Comparison of ENCODE assay signal across 28 cellular contexts in the genomic region with DNA sequence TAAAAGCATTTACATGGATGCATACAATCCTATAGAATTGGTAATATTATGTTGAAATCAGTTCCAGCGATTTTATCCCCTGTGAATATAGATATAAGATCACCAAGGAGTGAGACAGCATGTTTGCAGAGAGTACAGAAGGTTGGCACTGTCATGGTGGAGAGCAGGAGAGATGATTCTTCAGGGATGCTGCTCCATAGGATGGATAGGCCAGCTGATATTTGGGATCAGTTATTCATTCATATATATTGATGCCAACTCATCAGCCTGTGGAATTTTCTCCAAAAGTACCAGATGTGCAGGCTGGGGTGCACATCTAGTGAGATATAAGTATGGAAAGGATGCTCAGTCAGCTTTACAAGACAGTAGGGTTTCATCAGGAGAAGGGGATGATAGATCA.
"Had no signal": no experiment of that assay in that cellular context is flagged by ENCODE, and none has a peak within 500 bp of the region (broad histone marks: within the 10 kb centered on the region; RNA-seq: fewer than 3 reads in every experiment).

No MANE protein-coding gene starts in this region.

- FAIRE-seq: bronchial epithelial cell had no signal

- ATAC-seq: activated CD8-positive, alpha-beta T cell treated with anti-CD3 and anti-CD28 coated beads for 36 hours; activated naive CD4-positive, alpha-beta T cell treated with anti-CD3 and anti-CD28 coated beads, Interleukin-2, amount 50 U/mL, for 72 hours; activated T-cell treated with anti-CD3 and anti-CD28 coated beads, Interleukin-2, amount 50 U/mL, for 4 hours; activated T-cell treated with anti-CD3 and anti-CD28 coated beads, Interleukin-2, amount 50 U/mL, for 72 hours; activated T-helper 17 cell treated with anti-CD3 and anti-CD28 coated beads, Interleukin-2, amount 50 U/mL, for 72 hours had no signal

- DNase-seq: activated B cell treated with CpG ODN at 0.5 μM for 24 hours; activated CD4-positive, alpha-beta memory T cell treated with anti-CD3 and anti-CD28 coated beads for 36 hours; activated CD4-positive, alpha-beta T cell treated with anti-CD3 and anti-CD28 coated beads for 4 hours; activated CD4-positive, alpha-beta T cell treated with anti-CD3 and anti-CD28 coated beads, Interleukin-2, amount 10 ng/mL, durations not matched to agents 24 days and 14 days; activated CD4-positive, alpha-beta T cell treated with anti-CD3 and anti-CD28 coated beads, Interleukin-2, amount 50 U/mL, for 1 hour; activated CD4-positive, alpha-beta T cell treated with anti-CD3 and anti-CD28 coated beads, Interleukin-2, amount 50 U/mL, for 4 hours; activated CD4-positive, CD25-positive, alpha-beta regulatory T cell treated with anti-CD3 and anti-CD28 coated beads, Interleukin-2, amount 50 U/mL, for 72 hours; activated CD8-positive, alpha-beta memory T cell treated with anti-CD3 and anti-CD28 coated beads, Interleukin-2, amount 50 U/mL, for 4 hours; activated CD8-positive, alpha-beta T cell treated with anti-CD3 and anti-CD28 coated beads for 36 hours; activated effector memory CD4-positive, alpha-beta T cell treated with anti-CD3 and anti-CD28 coated beads, Interleukin-2, amount 50 U/mL, for 16 hours; activated gamma-delta T cell treated with Interleukin-2 at 50 U/mL for 16 hours; activated naive CD4-positive, alpha-beta T cell; activated naive CD4-positive, alpha-beta T cell treated with anti-CD3 and anti-CD28 coated beads for 36 hours; activated naive CD4-positive, alpha-beta T cell treated with anti-CD3 and anti-CD28 coated beads, Interleukin-2, amount 50 U/mL, for 16 hours; activated naive CD8-positive, alpha-beta T cell treated with anti-CD3 and anti-CD28 coated beads for 36 hours; activated T-cell treated with anti-CD3 and anti-CD28 coated beads for 4 hours; activated T-cell treated with anti-CD3 and anti-CD28 coated beads, Interleukin-2, amount 50 U/mL, for 1 hour; activated T-cell treated with anti-CD3 and anti-CD28 coated beads, Interleukin-2, amount 50 U/mL, for 4 hours; activated T-cell treated with anti-CD3 and anti-CD28 coated beads, Interleukin-2, amount 50 U/mL, for 72 hours; adrenal gland; amniotic stem cell; caudate nucleus; cerebellar nuclear complex; T-helper 2 cell; T-helper 9 cell had no signal
